ENCODE assay signal across 14 cellular contexts in the genomic region with DNA sequence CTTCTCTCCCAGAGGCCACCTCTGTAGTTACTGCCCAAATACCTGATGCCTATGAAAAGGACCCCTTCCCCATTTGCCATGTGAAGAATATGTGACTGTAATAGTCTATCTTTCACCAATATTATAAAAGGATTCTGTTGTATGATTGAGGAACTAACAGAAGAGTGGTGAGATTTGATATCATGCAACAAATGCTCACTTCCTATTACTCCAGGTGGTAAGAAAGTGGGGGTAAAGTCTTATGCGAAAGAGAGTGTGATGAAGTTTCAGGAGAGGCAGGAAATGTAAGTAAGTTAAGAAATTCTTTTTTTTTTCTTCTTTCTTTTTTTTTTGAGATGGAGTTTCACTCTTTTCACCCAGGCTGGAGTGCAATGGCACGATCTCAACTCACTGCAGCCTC. TPM values are rescaled to one million over a fixed set of nuclear protein-coding genes. Genes with fewer than 3 reads are reported as not detected.
DNase-seq lines count a peak whose midpoint lies in the region; ATAC-seq, FAIRE-seq and TF ChIP-seq lines count a peak whose summit lies in the region.
"Had no signal": no experiment of that assay in that cellular context is flagged by ENCODE, and none has a peak within 500 bp of the region (broad histone marks: within the 10 kb centered on the region; RNA-seq: fewer than 3 reads in every experiment).

No MANE protein-coding gene starts in this region.

- H3K27me3 ChIP-seq in keratinocyte (ENCODE audit: control insufficient read depth, extremely low read depth, insufficient read depth, low read length) (no peaks in the 10 kb centered on the region), gastrocnemius medialis (no peaks in the 10 kb centered on the region)
- H3K27me3 ChIP-seq: colonic mucosa had no signal

- TF ChIP-seq CTCF in GM12865 (IDR thresholded peaks at IDR 0.05; ENCODE audit: insufficient read depth, low read depth, low read length, missing control alignments), result no peak
- TF ChIP-seq CTCF in keratinocyte (optimal IDR thresholded peaks at IDR 0.05 in 1 of 3, IDR thresholded peaks at IDR 0.05 in 1 of 3, conservative IDR thresholded peaks at IDR 0.05 in 1 of 3; ENCODE audit: extremely low read depth in 1 of 3, insufficient read depth in 2 of 3, low read length in 3 of 3), result no peak
- TF ChIP-seq CTCF in gastrocnemius medialis (IDR thresholded peaks at IDR 0.05 in 4 of 5, conservative IDR thresholded peaks at IDR 0.05 in 1 of 5), result no peak

- H3K4me1 ChIP-seq in keratinocyte (ENCODE audit: control insufficient read depth, extremely low read depth, insufficient read depth, low read length) (peaks cover 43% of the 10 kb centered on the region), gastrocnemius medialis (no peaks in the 10 kb centered on the region)
- H3K4me1 ChIP-seq: colonic mucosa had no signal

- DNase-seq in GM12865 (ENCODE audit: low read depth), result peak; percentile 37
- peak; percentile 88 for DNase-seq in NOMO-1 treated with DMSO at 0.1 percent for 48 hours (lab: John Stamatoyannopoulos, UW; ENCODE audit: unreplicated experiment)
- no peak for DNase-seq in keratinocyte (ENCODE audit: low read depth, low spot score)
- DNase-seq in NCI-H446 (lab: John Stamatoyannopoulos, UW), result no peak
- DNase-seq in gastrocnemius medialis, result no peak
- no peak for DNase-seq in medulla oblongata (ENCODE audit: extremely low spot score)
- DNase-seq: activated CD4-positive, alpha-beta T cell treated with anti-CD3 and anti-CD28 coated beads, Interleukin-2, amount 50 U/mL, for 4 hours; colonic mucosa; left colon; occipital lobe; stimulated activated naive CD4-positive, alpha-beta T cell had no signal

- no peaks in the 10 kb centered on the region for H4K20me1 ChIP-seq in keratinocyte (ENCODE audit: control insufficient read depth, extremely low read depth, insufficient read depth, low read length)

- no peak overlapping the region for H3K4me3 ChIP-seq in GM12865 (ENCODE audit: low read depth, low read length)
- no peak overlapping the region for H3K4me3 ChIP-seq in keratinocyte (ENCODE audit: control insufficient read depth in 2 of 3, extremely low read depth in 1 of 3, insufficient read depth in 2 of 3, low read depth in 1 of 3, low read length in 3 of 3)
- H3K4me3 ChIP-seq in gastrocnemius medialis, result no peak overlapping the region
- H3K4me3 ChIP-seq: colonic mucosa had no signal

- H3K9me1 ChIP-seq in keratinocyte (ENCODE audit: control insufficient read depth, extremely low read depth, insufficient read depth, low read length), result no peaks in the 10 kb centered on the region

- H3K27ac ChIP-seq in keratinocyte (ENCODE audit: control insufficient read depth, insufficient read depth, low read length) (peak overlapping the region; percentile 100), gastrocnemius medialis (no peak overlapping the region)

- H3K9me3 ChIP-seq in keratinocyte (ENCODE audit: control insufficient read depth, low read depth, low read length) (no peaks in the 10 kb centered on the region), gastrocnemius medialis (no peaks in the 10 kb centered on the region)
- H3K9me3 ChIP-seq: colonic mucosa had no signal

- dilution Hi-C loops in keratinocyte (cut with MboI; ENCODE audit: extremely low pct_ligation_motif_present, low sequenced_read_pairs), result no loop called here

- peak; percentile 59 for ATAC-seq in GM21723 (IDR thresholded peaks at IDR 0.05; ENCODE audit: unreplicated experiment)
- ATAC-seq in HG03135 (IDR thresholded peaks at IDR 0.05; ENCODE audit: unreplicated experiment), result no peak
- no peak for ATAC-seq in gastrocnemius medialis
- ATAC-seq: left colon had no signal

- no peak overlapping the region for H3K4me2 ChIP-seq in keratinocyte (ENCODE audit: control insufficient read depth, extremely low read depth, insufficient read depth, low read depth, low read length)

- no peak for TF ChIP-seq POLR2A in gastrocnemius medialis (IDR thresholded peaks at IDR 0.05)

- no peak for FAIRE-seq in keratinocyte (lab: Jason Lieb, UNC)
- FAIRE-seq: G401.6 had no signal

- H3K79me2 ChIP-seq in keratinocyte (ENCODE audit: control insufficient read depth, insufficient read depth, low read length), result no peaks in the 10 kb centered on the region

- H3K36me3 ChIP-seq in keratinocyte (ENCODE audit: control insufficient read depth in 2 of 2, extremely low read depth in 1 of 2, insufficient read depth in 2 of 2, low read length in 2 of 2) (no peaks in the 10 kb centered on the region), gastrocnemius medialis (no peaks in the 10 kb centered on the region)
- H3K36me3 ChIP-seq: colonic mucosa had no signal

- intact Hi-C loops in gastrocnemius medialis (cut with DNase I; ENCODE audit: low total_unique reads), result no loop called here

- in situ Hi-C loops in gastrocnemius medialis (cut with MboI; ENCODE audit: low sequenced_read_pairs in 4 of 4), result no loop called here

- peak overlapping the region; percentile 52 for H2AFZ ChIP-seq in keratinocyte (ENCODE audit: control insufficient read depth, low read length)

- H3K9ac ChIP-seq in keratinocyte (ENCODE audit: control insufficient read depth, extremely low read depth, insufficient read depth, low read length), result peak overlapping the region; percentile 85

RNA-seq across cellular contexts. Expression of a gene that starts 24.4 kb away (rescaled TPM):
- 17.0 to 20.1 TPM (median 19.7 TPM) in 3 replicates for polyA plus RNA-seq in keratinocyte
- 11.3 TPM for polyA plus RNA-seq in keratinocyte (2011; ENCODE audit: low read depth)
- polyA plus RNA-seq in keratinocyte (2011; cell fraction: cytosol; rRNA removed), result 15.2 and 16.7 TPM in 2 replicates
- polyA plus RNA-seq in keratinocyte (2011; cell fraction: nucleus; rRNA removed), result 28.1 and 28.9 TPM in 2 replicates
- polyA plus RNA-seq in keratinocyte (2012; ENCODE audit: low replicate concordance), result 22.5 and 24.8 TPM in 2 replicates
- polyA minus RNA-seq in keratinocyte, result 20.7 to 42.1 TPM (median 37.9 TPM) in 3 replicates
- polyA minus RNA-seq in keratinocyte (2011; cell fraction: cytosol; rRNA and poly(A)+ RNA removed), result 94.8 TPM
- polyA minus RNA-seq in keratinocyte (2011; cell fraction: nucleus; rRNA and poly(A)+ RNA removed), result 52.3 and 72.3 TPM in 2 replicates
- 1 to 10 TPM; 1.5 to 2.0 (median 1.7) TPM for total RNA-seq in gastrocnemius medialis

Comparison
In these comparisons a context has a peak if more than half of its experiments do, and no peak if none do; other contexts are left out.
1. DNase-seq: peak in GM12865 (single experiment) and NOMO-1 treated with DMSO at 0.1 percent for 48 hours (single experiment); none in keratinocyte (single experiment), NCI-H446 (0 of 2), gastrocnemius medialis (0 of 2) and medulla oblongata (single experiment).